12 cellular contexts compared by ENCODE assay signal in genomic region chr18:3110034-3110752, GRCh38.
"Had no signal": no experiment of that assay in that cellular context is flagged by ENCODE, and none has a peak within 500 bp of the region (broad histone marks: within the 10 kb centered on the region; RNA-seq: fewer than 3 reads in every experiment).

No MANE protein-coding gene starts in this region.

- H3K9me3 ChIP-seq: breast epithelium, heart left ventricle, sigmoid colon had no signal

- H3K27me3 ChIP-seq: breast epithelium, heart left ventricle, sigmoid colon had no signal

- H3K36me3 ChIP-seq: breast epithelium had no signal

- DNase-seq: activated CD4-positive, alpha-beta memory T cell treated with anti-CD3 and anti-CD28 coated beads for 36 hours; activated gamma-delta T cell treated with Interleukin-2 at 50 U/mL for 16 hours; activated naive CD8-positive, alpha-beta T cell treated with anti-CD3 and anti-CD28 coated beads for 36 hours; activated T-cell treated with anti-CD3 and anti-CD28 coated beads, Interleukin-2, amount 50 U/mL, for 48 hours; aorta; foreskin melanocyte; heart left ventricle; sigmoid colon; stimulated activated CD4-positive, alpha-beta T cell treated with anti-CD3 and anti-CD28 coated beads, Interleukin-12 subunit alpha, Interleukin-12 subunit beta, amount 100 ng/mL, for 4 hours; stimulated activated naive CD4-positive, alpha-beta T cell; substantia nigra had no signal

- H3K4me3 ChIP-seq: breast epithelium, heart left ventricle, sigmoid colon had no signal

- H3K27ac ChIP-seq: breast epithelium, sigmoid colon had no signal

- H3K4me1 ChIP-seq: breast epithelium, heart left ventricle, sigmoid colon had no signal
